10 cellular contexts compared by ENCODE assay signal in genomic region chr10:79422178-79422892, GRCh38. TPM values are rescaled to one million over a fixed set of nuclear protein-coding genes. Genes with fewer than 3 reads are reported as not detected.
DNase-seq lines count a peak whose midpoint lies in the region; ATAC-seq and TF ChIP-seq lines count a peak whose summit lies in the region.
"Had no signal": no experiment of that assay in that cellular context is flagged by ENCODE, and none has a peak within 500 bp of the region (broad histone marks: within the 10 kb centered on the region; RNA-seq: fewer than 3 reads in every experiment).

No MANE protein-coding gene starts in this region.

- H3K27me3 ChIP-seq in left lung: no peaks in the 10 kb centered on the region

- H3K36me3 ChIP-seq in left lung: peaks cover 0 to 10% of the 10 kb centered on the region in 2 donors

- peak overlapping the region; percentile 62 for H3K4me3 Mint-ChIP-seq in HFFc6
- peak overlapping the region; percentile 25 for H3K4me3 Mint-ChIP-seq in chondrocyte (ENCODE audit: unreplicated experiment)

- peaks cover 20% of the 10 kb centered on the region for H3K36me3 Mint-ChIP-seq in HFFc6 (ENCODE audit: low read depth)
- H3K36me3 Mint-ChIP-seq in chondrocyte (ENCODE audit: low read depth): peaks cover 21% of the 10 kb centered on the region

- H3K27ac ChIP-seq in left lung (peak overlapping the region; percentile 1 to 45), temporal lobe (ENCODE audit: low read depth, low read length) (peak overlapping the region; percentile 70)

- H3K4me1 Mint-ChIP-seq in HFFc6 (ENCODE audit: low read depth): peaks cover 52% of the 10 kb centered on the region
- H3K4me1 Mint-ChIP-seq in chondrocyte (ENCODE audit: low read depth): peaks cover 34% of the 10 kb centered on the region

- peak; percentile 92 for DNase-seq in HFFc6
- DNase-seq in chondrocyte (ENCODE audit: low spot score): peak; percentile 80
- DNase-seq in left lung: peak; percentile 9 to 68
- no peak for DNase-seq in NOMO-1 treated with dmso at 0.1 percent for 144 hours (lab: John Stamatoyannopoulos, UW; ENCODE audit: unreplicated experiment)
- DNase-seq: NCI-H2029 treated with DMSO at 0.1 percent for 48 hours; stimulated activated naive CD8-positive, alpha-beta T cell treated with anti-CD3 and anti-CD28 coated beads, Interleukin-15, Interleukin-2, amounts not matched to agents 100 U/mL and 50 U/mL, for 24 hours had no signal

- TF ChIP-seq CTCF in HFFc6 (IDR thresholded peaks at IDR 0.05): no peak
- no peak for TF ChIP-seq CTCF in chondrocyte (IDR thresholded peaks at IDR 0.05)
- no peak for TF ChIP-seq CTCF in left lung (IDR thresholded peaks at IDR 0.05)

- no peak for ATAC-seq in left lung
- ATAC-seq in HG03469 (IDR thresholded peaks at IDR 0.05; ENCODE audit: unreplicated experiment): no peak
- ATAC-seq in activated CD4-positive, CD25-positive, alpha-beta regulatory T cell treated with anti-CD3 and anti-CD28 coated beads, Interleukin-2, amount 50 U/mL, for 24 hours: no peak
- ATAC-seq in GM18861 (IDR thresholded peaks at IDR 0.05; ENCODE audit: unreplicated experiment): no peak
- ATAC-seq: stimulated activated naive CD8-positive, alpha-beta T cell treated with anti-CD3 and anti-CD28 coated beads, Interleukin-15, Interleukin-2, amounts not matched to agents 100 U/mL and 50 U/mL, for 24 hours had no signal

- intact Hi-C loops in left lung (cut with DNase I): no loop called here

- H3K27me3 Mint-ChIP-seq in HFFc6 (ENCODE audit: insufficient read depth): no peaks in the 10 kb centered on the region; the same call in 1 of the 2 replicates
- no peaks in the 10 kb centered on the region for H3K27me3 Mint-ChIP-seq in chondrocyte (ENCODE audit: low read depth)

- no peak overlapping the region for H3K4me3 ChIP-seq in left lung

- H3K27ac Mint-ChIP-seq in HFFc6 (peak overlapping the region; percentile 80), chondrocyte (ENCODE audit: unreplicated experiment) (peak overlapping the region; percentile 89)

- H3K9me3 ChIP-seq in left lung: no peaks in the 10 kb centered on the region

- peaks cover 21 to 50% of the 10 kb centered on the region in 2 donors for H3K4me1 ChIP-seq in left lung

- H3K9me3 Mint-ChIP-seq in HFFc6 (no peaks in the 10 kb centered on the region), chondrocyte (ENCODE audit: low read depth) (no peaks in the 10 kb centered on the region)

RNA-seq across cellular contexts. Expression of gene ZCCHC24, which starts 23.1 kb away (rescaled TPM):
- 10 to 100 TPM; 33.2 to 40.3 (median 37.5) TPM for total RNA-seq in HFFc6 (2021; fragmentation: NEBNext Ultra II Directional; extraction: Animal tissue kit (Norgen Biotek cat#: 25700))
- 37.4 to 45.1 TPM (median 43.8 TPM) in 3 replicates for total RNA-seq in chondrocyte
- total RNA-seq in left lung: 10 to 100 TPM; 31.2 to 42.4 TPM
- total RNA-seq in temporal lobe: 5.7 TPM
